Comparison of ENCODE assay signal across 28 cellular contexts in the genomic region with DNA sequence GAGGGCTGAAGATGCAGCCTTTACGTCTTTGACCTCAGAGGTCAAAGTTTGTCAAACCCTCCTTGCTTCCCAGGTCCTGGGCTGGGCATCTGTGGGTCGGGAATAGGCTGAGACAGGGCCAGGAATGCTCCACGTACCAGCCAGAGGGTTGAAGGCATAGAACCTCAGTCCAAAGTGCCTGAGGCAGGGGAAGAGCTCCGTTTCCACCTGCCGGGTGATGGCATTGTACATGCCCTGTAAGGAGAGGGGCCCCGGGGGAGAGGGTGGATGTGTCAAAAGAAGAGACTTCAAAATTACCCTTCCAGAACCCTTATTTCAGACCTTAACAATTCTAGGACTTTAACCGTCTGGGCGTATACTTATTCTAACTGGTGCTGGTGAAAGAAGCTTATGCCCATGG.
"Had no signal": no experiment of that assay in that cellular context is flagged by ENCODE, and none has a peak within 500 bp of the region (broad histone marks: within the 10 kb centered on the region; RNA-seq: fewer than 3 reads in every experiment).

No MANE protein-coding gene starts in this region.

- H3K9me3 ChIP-seq: adrenal gland, breast epithelium, colonic mucosa, esophagus squamous epithelium, gastroesophageal sphincter, heart right ventricle had no signal

- H3K27me3 ChIP-seq: adrenal gland, breast epithelium, colonic mucosa, esophagus squamous epithelium, gastroesophageal sphincter had no signal

- H3K36me3 ChIP-seq: adrenal gland, breast epithelium, cardiac muscle cell, colonic mucosa, heart right ventricle had no signal

- H3K4me3 ChIP-seq: adrenal gland, breast epithelium, cardiac muscle cell, colonic mucosa, esophagus squamous epithelium, gastroesophageal sphincter, heart right ventricle had no signal

- ATAC-seq: activated CD4-positive, CD25-positive, alpha-beta regulatory T cell treated with anti-CD3 and anti-CD28 coated beads, Interleukin-2, amount 50 U/mL, for 24 hours; activated CD8-positive, alpha-beta memory T cell treated with anti-CD3 and anti-CD28 coated beads, Interleukin-2, amount 10 ng/mL, durations not matched to agents 7 days and 5 days; activated CD8-positive, alpha-beta T cell treated with anti-CD3 and anti-CD28 coated beads, Interleukin-2, amount 10 ng/mL, durations not matched to agents 7 days and 5 days; activated naive CD8-positive, alpha-beta T cell treated with anti-CD3 and anti-CD28 coated beads, Interleukin-2, amount 50 U/mL, for 24 hours; gastroesophageal sphincter; heart right ventricle had no signal

- H3K4me1 ChIP-seq: breast epithelium, colonic mucosa had no signal

- H3K27ac ChIP-seq: adrenal gland, breast epithelium, cardiac muscle cell, epithelial cell of prostate, esophagus squamous epithelium, gastroesophageal sphincter, heart right ventricle, WERI-Rb-1 had no signal

- DNase-seq: activated B cell treated with CpG ODN at 0.5 μM for 24 hours; activated CD4-positive, alpha-beta memory T cell treated with anti-CD3 and anti-CD28 coated beads for 36 hours; activated CD4-positive, alpha-beta T cell treated with anti-CD3 and anti-CD28 coated beads for 48 hours; activated CD8-positive, alpha-beta memory T cell treated with anti-CD3 and anti-CD28 coated beads, Interleukin-2, amount 10 ng/mL, durations not matched to agents 7 days and 5 days; activated CD8-positive, alpha-beta memory T cell treated with anti-CD3 and anti-CD28 coated beads, Interleukin-2, amount 50 U/mL, for 4 hours; activated CD8-positive, alpha-beta T cell treated with anti-CD3 and anti-CD28 coated beads, Interleukin-2, amount 10 ng/mL, durations not matched to agents 7 days and 5 days; activated naive CD4-positive, alpha-beta T cell treated with anti-CD3 and anti-CD28 coated beads for 36 hours; activated naive CD8-positive, alpha-beta T cell treated with anti-CD3 and anti-CD28 coated beads for 36 hours; activated naive CD8-positive, alpha-beta T cell treated with anti-CD3 and anti-CD28 coated beads, Interleukin-2, amount 50 U/mL, for 24 hours; activated T-cell treated with anti-CD3 and anti-CD28 coated beads, Interleukin-2, amount 50 U/mL, for 1 hour; activated T-cell treated with anti-CD3 and anti-CD28 coated beads, Interleukin-2, amount 50 U/mL, for 48 hours; adrenal gland; amygdala; aorta; central memory CD4-positive, alpha-beta T cell; cerebellar nuclear complex; colonic mucosa; effector CD8-positive, alpha-beta T cell; esophagus squamous epithelium; foreskin melanocyte; heart right ventricle; T-helper 9 cell; WERI-Rb-1 had no signal
